8 cellular contexts compared by ENCODE assay signal in genomic region chr2:134137182-134137595, GRCh38.
DNase-seq lines count a peak whose midpoint lies in the region; ATAC-seq, FAIRE-seq and TF ChIP-seq lines count a peak whose summit lies in the region.

No MANE protein-coding gene starts in this region.

- H3K27me3 ChIP-seq in A673 (replicated peaks; ENCODE audit: insufficient read depth, low read depth, low read length, poor library complexity) (no peaks in the 10 kb centered on the region), adipocyte (replicated peaks; ENCODE audit: control insufficient read depth, insufficient read depth, low read length) (no peaks in the 10 kb centered on the region), upper lobe of right lung (no peaks in the 10 kb centered on the region)

- no peaks in the 10 kb centered on the region for H3K9me3 ChIP-seq in A673 (ENCODE audit: low read depth, low read length, poor library complexity, severe bottlenecking)
- no peaks in the 10 kb centered on the region for H3K9me3 ChIP-seq in adipocyte (ENCODE audit: control insufficient read depth, low read length)
- H3K9me3 ChIP-seq in kidney (ENCODE audit: control insufficient read depth in 1 of 2, low read length in 2 of 2), result no peaks in the 10 kb centered on the region
- no peaks in the 10 kb centered on the region for H3K9me3 ChIP-seq in upper lobe of right lung

- H3K4me1 ChIP-seq in A673 (ENCODE audit: insufficient read depth, low read length, poor library complexity, severe bottlenecking) (peaks cover 11% of the 10 kb centered on the region), adipocyte (ENCODE audit: control insufficient read depth, insufficient read depth, low read length) (peaks cover 27% of the 10 kb centered on the region), kidney (ENCODE audit: control insufficient read depth in 1 of 2, insufficient read depth in 1 of 2, low read depth in 1 of 2, low read length in 2 of 2) (peaks cover 14 to 22% of the 10 kb centered on the region in 2 donors), upper lobe of right lung (peaks cover 42% of the 10 kb centered on the region)

- H3K4me3 ChIP-seq in A673 (ENCODE audit: low read depth, low read length, poor library complexity, severe bottlenecking) (no peak overlapping the region), adipocyte (ENCODE audit: low read length) (peak overlapping the region; percentile 51), kidney (ENCODE audit: low read length in 2 of 2) (peak overlapping the region; percentile 32 to 33), upper lobe of right lung (peak overlapping the region; percentile 28)

- no peak overlapping the region for H3K9ac ChIP-seq in adipocyte (ENCODE audit: low read length)
- no peak overlapping the region for H3K9ac ChIP-seq in kidney (ENCODE audit: low read length in 2 of 2)

- BruUV-seq in A673 (replicated peaks; lab: Mats Ljungman, UMichigan), result no TSS peak

- H3K36me3 ChIP-seq in A673 (ENCODE audit: insufficient read depth, low read length, poor library complexity, severe bottlenecking), result no peaks in the 10 kb centered on the region
- H3K36me3 ChIP-seq in adipocyte (ENCODE audit: control insufficient read depth, insufficient read depth, low read length, severe bottlenecking), result no peaks in the 10 kb centered on the region
- no peaks in the 10 kb centered on the region for H3K36me3 ChIP-seq in kidney (ENCODE audit: control insufficient read depth in 1 of 2, insufficient read depth in 2 of 2, low read length in 2 of 2)
- H3K36me3 ChIP-seq in upper lobe of right lung, result no peaks in the 10 kb centered on the region

- no peak overlapping the region for H3K27ac ChIP-seq in A673 (ENCODE audit: low read depth, low read length, poor library complexity, severe bottlenecking)
- H3K27ac ChIP-seq in kidney (ENCODE audit: low read depth in 2 of 2, low read length in 2 of 2), result peak overlapping the region; percentile 40 to 53
- peak overlapping the region; percentile 39 for H3K27ac ChIP-seq in upper lobe of right lung

- TF ChIP-seq CTCF in A673 (conservative IDR thresholded peaks at IDR 0.05; ENCODE audit: low read depth, low read length), result no peak
- no peak for TF ChIP-seq CTCF in kidney (IDR thresholded peaks at IDR 0.05; ENCODE audit: borderline replicate concordance, extremely low read depth, insufficient read depth)
- TF ChIP-seq CTCF in upper lobe of right lung (IDR thresholded peaks at IDR 0.05), result no peak

- DNase-seq in A673 (ENCODE audit: low spot score) (peak; percentile 7), adipocyte (ENCODE audit: low read depth) (peak; percentile 69), kidney (no peak), upper lobe of right lung (peak; percentile 73), HuH-7 (ENCODE audit: low spot score) (no peak), NCI-H2107 treated with DMSO at 0.1 percent for 48 hours (lab: John Stamatoyannopoulos, UW; ENCODE audit: unreplicated experiment) (no peak)

- POLR2A ChIA-PET in A673 (lab: Charles Lee; ENCODE audit: low non-redundant PET), result no interaction called here

- CTCF ChIA-PET in A673 (lab: Charles Lee), result no interaction called here

- FAIRE-seq in kidney (lab: Jason Lieb, UNC), result no peak

- peak; percentile 65 for ATAC-seq in HG03354 (IDR thresholded peaks at IDR 0.05; ENCODE audit: poor library complexity, severe bottlenecking, unreplicated experiment)
- ATAC-seq in upper lobe of right lung, result peak; percentile 86
- no peak for ATAC-seq in GM18909 (IDR thresholded peaks at IDR 0.05; ENCODE audit: poor library complexity, unreplicated experiment)

- intact Hi-C loops in A673 (cut with micrococcal nuclease; ENCODE audit: unreplicated experiment) (no loop called here), kidney (cut with DNase I) (no loop called here), upper lobe of right lung (cut with DNase I) (no loop called here)

Comparison
In these comparisons a context has a peak if more than half of its experiments do, and no peak if none do; other contexts are left out.
1. DNase-seq: peak in A673 (single experiment), adipocyte (single experiment) and upper lobe of right lung (single experiment); none in kidney (single experiment), HuH-7 (single experiment) and NCI-H2107 treated with DMSO at 0.1 percent for 48 hours (single experiment).